Comparison of ENCODE assay signal across 17 cellular contexts in genomic region chr1:58899581-58900271, GRCh38.
DNase-seq lines count a peak whose midpoint lies in the region; ATAC-seq and TF ChIP-seq lines count a peak whose summit lies in the region.
"Had no signal": no experiment of that assay in that cellular context is flagged by ENCODE, and none has a peak within 500 bp of the region (broad histone marks: within the 10 kb centered on the region; RNA-seq: fewer than 3 reads in every experiment).

No MANE protein-coding gene starts in this region.

- peaks cover 20% of the 10 kb centered on the region for H3K9me1 ChIP-seq in IMR-90 (ENCODE audit: insufficient read depth, low read length)

- no peak overlapping the region for H4K5ac ChIP-seq in IMR-90 (ENCODE audit: low read depth, low read length)

- 88% methylated on average over 3 of the region's 12 CpGs; no CpG with 5 or more reads in 1 of the 2 experiments for WGBS in IMR-90 (ENCODE audit: extremely low coverage in 2 of 2, insufficient read length in 1 of 2), 2 experiments
- WGBS in adrenal gland, 4 donors = 80 to 87% (median 82%) methylated on average over 9 to 12 of the region's 12 CpGs
- WGBS in liver = 79% methylated on average over 12 of the region's 12 CpGs

- H2BK120ac ChIP-seq in IMR-90 (ENCODE audit: low read depth, low read length) = peak overlapping the region; percentile 69

- in situ Hi-C loops in IMR-90 (cut with MboI; ENCODE audit: low sequenced_read_pairs) = loop anchor here (10.0 kb wide), 1 partner anchor 805 kb away; no protein-coding TSS in a partner anchor

- peak overlapping the region; percentile 29; the same call in 1 of the 2 replicates for H3K23ac ChIP-seq in IMR-90 (ENCODE audit: low read depth, low read length)

- H3K36me3 ChIP-seq in IMR-90 (ENCODE audit: control insufficient read depth, insufficient read depth, low read length) (no peaks in the 10 kb centered on the region), adrenal gland (replicated peaks in 1 of 2) (no peaks in the 10 kb centered on the region), liver (ENCODE audit: control insufficient read depth in 4 of 4, insufficient read depth in 3 of 4, low read depth in 1 of 4, low read length in 3 of 4) (no peaks in the 10 kb centered on the region), skeletal muscle tissue (ENCODE audit: control insufficient read depth in 3 of 3, insufficient read depth in 3 of 3, low read length in 3 of 3) (no peaks in the 10 kb centered on the region)

- H3K14ac ChIP-seq in IMR-90 (replicated peaks; ENCODE audit: low read depth, low read length) = peak overlapping the region; percentile 59; the same call in 1 of the 2 replicates

- no peak for TF ChIP-seq RAD21 in IMR-90 (IDR thresholded peaks at IDR 0.05; ENCODE audit: low read length)
- no peak for TF ChIP-seq RAD21 in liver (IDR thresholded peaks at IDR 0.05)

- TF ChIP-seq POLR2A in IMR-90 (IDR thresholded peaks at IDR 0.05; ENCODE audit: low read depth, low read length) (no peak), adrenal gland (IDR thresholded peaks at IDR 0.05) (no peak)

- H3K4me3 ChIP-seq in IMR-90 (ENCODE audit: insufficient read depth, low read depth, low read length) (no peak overlapping the region), adrenal gland (no peak overlapping the region), liver (ENCODE audit: low read depth in 1 of 3, low read length in 3 of 3) (no peak overlapping the region), skeletal muscle tissue (ENCODE audit: low read length in 3 of 3) (peak overlapping the region in 1 of 3 donors; percentile 37)

- POLR2A ChIA-PET in IMR-90 (lab: Charles Lee; ENCODE audit: unreplicated experiment) = no interaction called here

- H2AFZ ChIP-seq in IMR-90 (replicated peaks; ENCODE audit: low read length, poor library complexity) = peak overlapping the region; percentile 8

- H3K9ac ChIP-seq in IMR-90 (ENCODE audit: low read depth, low read length) (no peak overlapping the region), liver (ENCODE audit: low read depth in 1 of 2, low read length in 2 of 2) (no peak overlapping the region), skeletal muscle tissue (ENCODE audit: low read depth in 1 of 3, low read length in 3 of 3) (peak overlapping the region in 2 of 3 donors; percentile 33 to 58)

- no peak overlapping the region for H3K4me2 ChIP-seq in IMR-90 (ENCODE audit: low read depth, low read length)

- peak overlapping the region; percentile 74 for H2AK5ac ChIP-seq in IMR-90 (ENCODE audit: low read depth, low read length)

- H3K27me3 ChIP-seq in IMR-90 (ENCODE audit: control insufficient read depth, insufficient read depth, low read length) = no peaks in the 10 kb centered on the region
- no peaks in the 10 kb centered on the region for H3K27me3 ChIP-seq in adrenal gland
- H3K27me3 ChIP-seq in liver (ENCODE audit: control insufficient read depth in 4 of 4, insufficient read depth in 4 of 4, low read length in 3 of 4) = no peaks in the 10 kb centered on the region
- H3K27me3 ChIP-seq in skeletal muscle tissue (ENCODE audit: control insufficient read depth in 3 of 3, insufficient read depth in 3 of 3, low read length in 3 of 3) = no peaks in the 10 kb centered on the region

- H3K79me1 ChIP-seq in IMR-90 (ENCODE audit: low read depth in 1 of 2, low read length in 2 of 2) = peaks cover 0 to 10% of the 10 kb centered on the region in 2 experiments; a peak in 2 of 4 replicates

- 0 out of 2 replicates have a peak overlapping the region, but pooled peaks have one; percentile 72 for H3K4ac ChIP-seq in IMR-90 (ENCODE audit: low read depth, low read length)

- dilution Hi-C loops in IMR-90 (cut with HindIII; ENCODE audit: low sequenced_read_pairs, unreplicated experiment) = no loop called here

- H2BK5ac ChIP-seq in IMR-90 (ENCODE audit: low read depth, low read length, poor library complexity, severe bottlenecking) = no peak overlapping the region

- peak overlapping the region; percentile 43 to 64; a peak in 3 of 4 replicates for H4K8ac ChIP-seq in IMR-90 (ENCODE audit: low read depth in 2 of 2, low read length in 2 of 2)

- BruUV-seq in IMR-90 (replicated peaks; lab: Mats Ljungman, UMichigan) = no TSS peak

- H4K91ac ChIP-seq in IMR-90 (ENCODE audit: insufficient read depth, low read depth, low read length) = peak overlapping the region; percentile 33; the same call in 1 of the 2 replicates

- intact Hi-C loops in IMR-90 (cut with micrococcal nuclease) (loop anchor here (5.0 kb wide), 7 partner anchors 128 to 858 kb away; partner anchors contain the start of gene FGGY), adrenal gland (cut with DNase I) (no loop called here)

- no peak overlapping the region for H3K56ac ChIP-seq in IMR-90 (ENCODE audit: extremely low read depth, insufficient read depth, low read length)

- H2BK20ac ChIP-seq in IMR-90 (ENCODE audit: low read depth, low read length) = peak overlapping the region; percentile 52; the same call in 1 of the 2 replicates

- H2AK9ac ChIP-seq in IMR-90 (replicated peaks; ENCODE audit: low read depth, low read length, poor library complexity) = peak overlapping the region; percentile 26

- H3K9me3 ChIP-seq in IMR-90 (ENCODE audit: control insufficient read depth, insufficient read depth, low read length) (no peaks in the 10 kb centered on the region), adrenal gland (replicated peaks in 1 of 3) (no peaks in the 10 kb centered on the region), liver (ENCODE audit: control insufficient read depth in 4 of 4, low read length in 3 of 4) (no peaks in the 10 kb centered on the region), skeletal muscle tissue (ENCODE audit: control insufficient read depth in 3 of 3, low read length in 3 of 3) (no peaks in the 10 kb centered on the region)

- no peak overlapping the region for H3K27ac ChIP-seq in IMR-90 (ENCODE audit: insufficient read depth, low read length)
- H3K27ac ChIP-seq in adrenal gland = peak overlapping the region in 4 of 5 donors; percentile 53 to 85 (median 66)
- peak overlapping the region; percentile 32 to 74 for H3K27ac ChIP-seq in liver (ENCODE audit: low read depth in 1 of 2, low read length in 2 of 2)
- H3K27ac ChIP-seq in skeletal muscle tissue (ENCODE audit: low read depth, low read length) = peak overlapping the region; percentile 94
- H3K27ac ChIP-seq: RWPE1 had no signal

- DNase-seq in IMR-90 (no peak), adrenal gland (no peak), LoVo (ENCODE audit: low spot score) (no peak), DMS 273 treated with DMSO at 0.1 percent for 48 hours (lab: John Stamatoyannopoulos, UW) (no peak), HuH-7.5 (ENCODE audit: low spot score) (no peak)
- DNase-seq: activated CD8-positive, alpha-beta T cell treated with anti-CD3 and anti-CD28 coated beads, Interleukin-2, amount 10 ng/mL, durations not matched to agents 7 days and 5 days; activated naive CD4-positive, alpha-beta T cell treated with anti-CD3 and anti-CD28 coated beads, Interleukin-2, amount 50 U/mL, for 16 hours; H9; immature natural killer cell; NCI-H1048; NCI-H2227 treated with DMSO at 0.1 percent for 48 hours; stimulated activated CD4-positive, alpha-beta T cell treated with anti-CD3 and anti-CD28 coated beads, Interleukin-1b, Interleukin-23, amount 100 ng/mL, for 48 hours; T-helper 9 cell had no signal

- no peaks in the 10 kb centered on the region for H4K20me1 ChIP-seq in IMR-90 (ENCODE audit: insufficient read depth, low read length)

- H3K18ac ChIP-seq in IMR-90 (ENCODE audit: low read depth, low read length) = no peak overlapping the region

- ATAC-seq in IMR-90 (ENCODE audit: low read depth) (no peak), HG02852 (IDR thresholded peaks at IDR 0.05; ENCODE audit: unreplicated experiment) (no peak)
- ATAC-seq: activated CD8-positive, alpha-beta T cell treated with anti-CD3 and anti-CD28 coated beads, Interleukin-2, amount 10 ng/mL, durations not matched to agents 7 days and 5 days had no signal

- CTCF ChIA-PET in IMR-90 (lab: Yijun Ruan, JAX) = no interaction called here

- TF ChIP-seq CTCF in IMR-90 (conservative IDR thresholded peaks at IDR 0.05; ENCODE audit: low read depth, low read length) (no peak), adrenal gland (IDR thresholded peaks at IDR 0.05) (no peak), liver (IDR thresholded peaks at IDR 0.05; ENCODE audit: low read depth, low read length, missing input control) (no peak)

- H3K4me1 ChIP-seq in IMR-90 (ENCODE audit: control insufficient read depth, insufficient read depth, low read length) (peaks cover 22% of the 10 kb centered on the region), adrenal gland (replicated peaks in 1 of 2) (peaks cover 25 to 63% of the 10 kb centered on the region in 2 donors), liver (ENCODE audit: control insufficient read depth in 4 of 4, insufficient read depth in 4 of 4, low read length in 3 of 4) (peaks cover 0 to 20% (median 3%) of the 10 kb centered on the region in 4 donors), skeletal muscle tissue (ENCODE audit: control insufficient read depth in 3 of 3, insufficient read depth in 3 of 3, low read length in 3 of 3) (peaks cover 70 to 82% (median 72%) of the 10 kb centered on the region in 3 donors)

- peak overlapping the region; percentile 68; the same call in 2 of the 3 replicates for H2BK15ac ChIP-seq in IMR-90 (ENCODE audit: low read depth, low read length)

TF ChIP-seq in IMR-90, 13 proteins besides CTCF, POLR2A, EP300 and RAD21 (continues in another document):
- no peak for TF ChIP-seq USF2 (IDR thresholded peaks at IDR 0.05; ENCODE audit: low read depth, low read length)
- TF ChIP-seq SMC3 (IDR thresholded peaks at IDR 0.05; ENCODE audit: low read depth, low read length) = no peak
- TF ChIP-seq CEBPB (IDR thresholded peaks at IDR 0.05; ENCODE audit: low read depth, low read length) = no peak

TF ChIP-seq in liver, 16 proteins besides CTCF, POLR2A, EP300 and RAD21 (continues in another document):
- TF ChIP-seq HNF4A (conservative IDR thresholded peaks at IDR 0.05) (no peak), FOXA1 (IDR thresholded peaks at IDR 0.05) (no peak), NR2F2 (IDR thresholded peaks at IDR 0.05) (no peak)

Comparison
In these comparisons a context has a peak if more than half of its experiments do, and no peak if none do; other contexts are left out.
1. H3K9ac ChIP-seq: peak in skeletal muscle tissue (2 of 3); none in IMR-90 (single experiment) and liver (0 of 2).